2 cellular contexts compared by ENCODE assay signal in genomic region chr11:35138606-35138948, GRCh38.
TF ChIP-seq lines count a peak whose summit lies in the region.

No MANE protein-coding gene starts in this region.

TF ChIP-seq in H1, 55 proteins besides CTCF, POLR2A, EP300 and RAD21 (continued from another document):
- TF ChIP-seq SUZ12 (IDR thresholded peaks at IDR 0.05; ENCODE audit: low read length) = no peak
- TF ChIP-seq E2F6 (IDR thresholded peaks at IDR 0.05) = peak; percentile 96
- TF ChIP-seq CHD1 (IDR thresholded peaks at IDR 0.05; ENCODE audit: low read depth, low read length) = no peak
- no peak for TF ChIP-seq NANOG (IDR thresholded peaks at IDR 0.05; ENCODE audit: insufficient read depth, low read depth, low read length, poor library complexity, severe bottlenecking)
- TF ChIP-seq FOSL1 (IDR thresholded peaks at IDR 0.05; ENCODE audit: insufficient read depth, low read depth, low read length) = no peak
- TF ChIP-seq KDM5A (IDR thresholded peaks at IDR 0.05; ENCODE audit: low read length) = no peak

TF ChIP-seq in neural cell, 6 proteins besides CTCF, POLR2A, EP300 and RAD21:
- TF ChIP-seq REST (IDR thresholded peaks at IDR 0.05; ENCODE audit: borderline replicate concordance) (no peak), SMC3 (conservative IDR thresholded peaks at IDR 0.05; ENCODE audit: poor library complexity) (no peak)
